ENCODE assay signal across 22 cellular contexts in the genomic region with DNA sequence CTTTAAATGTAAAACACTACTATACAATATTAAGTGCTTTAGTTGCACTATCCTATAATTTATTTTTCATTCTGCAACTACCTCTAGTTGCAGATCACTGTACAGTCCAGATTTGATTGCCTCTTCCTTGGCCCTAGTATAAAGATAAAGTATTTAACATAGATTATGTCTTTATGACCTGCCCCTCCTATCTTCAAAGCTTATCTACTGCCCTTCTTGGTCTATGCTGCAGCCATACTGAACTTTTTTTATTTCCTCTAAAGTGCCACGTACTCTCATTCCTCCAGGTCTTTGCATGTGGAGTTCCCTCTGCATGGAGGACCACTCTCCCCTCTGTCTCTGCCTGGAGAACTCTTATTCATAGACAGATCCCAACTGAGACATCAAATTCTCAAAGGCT.
A peak's percentile ranks its signal among the peaks of the same experiment; 100 is the strongest.
DNase-seq lines count a peak whose midpoint lies in the region; ATAC-seq, FAIRE-seq and TF ChIP-seq lines count a peak whose summit lies in the region.
"Had no signal": no experiment of that assay in that cellular context is flagged by ENCODE, and none has a peak within 500 bp of the region (broad histone marks: within the 10 kb centered on the region; RNA-seq: fewer than 3 reads in every experiment).

No MANE protein-coding gene starts in this region.

- peaks cover 39% of the 10 kb centered on the region for H3K79me2 ChIP-seq in astrocyte (ENCODE audit: insufficient read depth, low read length)

- intact Hi-C loops in Caco-2 (cut with micrococcal nuclease; ENCODE audit: unreplicated experiment): no loop called here
- intact Hi-C loops in mucosa of descending colon (cut with DNase I, micrococcal nuclease): no loop called here
- intact Hi-C loops in activated CD8-positive, alpha-beta T cell treated with anti-CD3 and anti-CD28 coated beads for 36 hours (cut with micrococcal nuclease): no loop called here
- intact Hi-C loops in thyroid gland (cut with DNase I): no loop called here

- H3K27me3 ChIP-seq in Caco-2 (replicated peaks; ENCODE audit: control insufficient read depth, insufficient read depth, low read length): no peaks in the 10 kb centered on the region
- H3K27me3 ChIP-seq in astrocyte (ENCODE audit: insufficient read depth, low read length): no peaks in the 10 kb centered on the region
- no peaks in the 10 kb centered on the region for H3K27me3 ChIP-seq in small intestine (ENCODE audit: control insufficient read depth in 2 of 2, insufficient read depth in 2 of 2, low read length in 2 of 2)
- no peaks in the 10 kb centered on the region for H3K27me3 ChIP-seq in thyroid gland

- H3K36me3 ChIP-seq in Caco-2 (ENCODE audit: control insufficient read depth, insufficient read depth, low read length) (no peaks in the 10 kb centered on the region), astrocyte (ENCODE audit: insufficient read depth, low read length) (no peaks in the 10 kb centered on the region), mucosa of descending colon (ENCODE audit: low read depth) (no peaks in the 10 kb centered on the region), small intestine (ENCODE audit: control insufficient read depth in 2 of 2, insufficient read depth in 2 of 2, low read length in 2 of 2) (no peaks in the 10 kb centered on the region), thyroid gland (no peaks in the 10 kb centered on the region)
- H3K36me3 ChIP-seq: HAP-1 had no signal

- no TSS peak for BruUV-seq in Caco-2 (replicated peaks; lab: Mats Ljungman, UMichigan)

- H3K27ac Mint-ChIP-seq in Caco-2 (ENCODE audit: unreplicated experiment) (peak overlapping the region; percentile 57), astrocyte (ENCODE audit: unreplicated experiment) (peak overlapping the region; percentile 50)
- no peak overlapping the region for H3K27ac Mint-ChIP-seq in activated CD8-positive, alpha-beta T cell treated with anti-CD3 and anti-CD28 coated beads for 36 hours
- H3K27ac Mint-ChIP-seq: CD4-positive, alpha-beta T cell; IgD-negative memory B cell had no signal

- DNase-seq in Caco-2 (no peak), astrocyte (ENCODE audit: low read depth) (no peak), mucosa of descending colon (no peak), small intestine (peak; percentile 72), occipital lobe (lab: John Stamatoyannopoulos, UW) (no peak), thyroid gland (no peak)
- no peak for DNase-seq in activated CD8-positive, alpha-beta T cell treated with anti-CD3 and anti-CD28 coated beads for 36 hours
- DNase-seq: AML-193; CD4-positive, alpha-beta T cell; DMS153; DMS79; GDM1; GM23248 had no signal

- H3K4me3 Mint-ChIP-seq in Caco-2 (ENCODE audit: unreplicated experiment) (peak overlapping the region; percentile 6), astrocyte (ENCODE audit: unreplicated experiment) (no peak overlapping the region)
- H3K4me3 Mint-ChIP-seq in activated CD8-positive, alpha-beta T cell treated with anti-CD3 and anti-CD28 coated beads for 36 hours: no peak overlapping the region
- H3K4me3 Mint-ChIP-seq: CD4-positive, alpha-beta T cell; IgD-negative memory B cell had no signal

- H3K4me2 ChIP-seq in astrocyte (ENCODE audit: low read length): no peak overlapping the region
- H3K4me2 ChIP-seq: A549 had no signal

- 25 to 68% (median 41%) methylated on average over 1 of the region's 1 CpG for WGBS in small intestine, 3 donors
- WGBS in thyroid gland, 2 donors: 95 to 100% methylated on average over 1 of the region's 1 CpG

- no peaks in the 10 kb centered on the region for H3K36me3 Mint-ChIP-seq in Caco-2 (ENCODE audit: insufficient read depth, unreplicated experiment)
- no peaks in the 10 kb centered on the region for H3K36me3 Mint-ChIP-seq in astrocyte (ENCODE audit: low read depth, unreplicated experiment)
- H3K36me3 Mint-ChIP-seq in activated CD8-positive, alpha-beta T cell treated with anti-CD3 and anti-CD28 coated beads for 36 hours (ENCODE audit: low read depth): no peaks in the 10 kb centered on the region
- H3K36me3 Mint-ChIP-seq: IgD-negative memory B cell had no signal

- H3K27me3 Mint-ChIP-seq in Caco-2 (ENCODE audit: insufficient read depth, unreplicated experiment) (no peaks in the 10 kb centered on the region), astrocyte (ENCODE audit: low read depth, unreplicated experiment) (no peaks in the 10 kb centered on the region)
- H3K27me3 Mint-ChIP-seq in activated CD8-positive, alpha-beta T cell treated with anti-CD3 and anti-CD28 coated beads for 36 hours: no peaks in the 10 kb centered on the region
- H3K27me3 Mint-ChIP-seq: CD4-positive, alpha-beta T cell; IgD-negative memory B cell had no signal

- H3K9ac ChIP-seq in astrocyte (ENCODE audit: low read length): no peak overlapping the region
- H3K9ac ChIP-seq: GM23248 had no signal

- no peak for TF ChIP-seq POLR2A in thyroid gland (IDR thresholded peaks at IDR 0.05)

- H2AFZ ChIP-seq in astrocyte (ENCODE audit: low read depth, low read length): no peak overlapping the region
- H2AFZ ChIP-seq: GM23248 had no signal

- FAIRE-seq in astrocyte (lab: Jason Lieb, UNC) (no peak), small intestine (lab: Jason Lieb, UNC) (no peak)
- FAIRE-seq: A549, GM12892, GM18507, HTR-8/SVneo had no signal

- H3K9me3 ChIP-seq in Caco-2 (no peaks in the 10 kb centered on the region), astrocyte (ENCODE audit: insufficient read depth, low read depth, low read length) (no peaks in the 10 kb centered on the region), mucosa of descending colon (no peaks in the 10 kb centered on the region), small intestine (ENCODE audit: control insufficient read depth, low read depth) (no peaks in the 10 kb centered on the region), thyroid gland (no peaks in the 10 kb centered on the region)
- H3K9me3 ChIP-seq: A549, HAP-1 had no signal

- POLR2A ChIA-PET in Caco-2 (lab: Charles Lee): no interaction called here
- POLR2A ChIA-PET in activated CD8-positive, alpha-beta T cell treated with anti-CD3 and anti-CD28 coated beads for 36 hours (lab: Charles Lee): no interaction called here

- H3K27ac ChIP-seq in astrocyte (ENCODE audit: low read depth, low read length) (no peak overlapping the region), small intestine (ENCODE audit: low read depth in 1 of 2, low read length in 1 of 2) (no peak overlapping the region), thyroid gland (no peak overlapping the region)
- H3K27ac ChIP-seq: 22Rv1, A549, C4-2B, GM23248 had no signal

- H3K4me1 Mint-ChIP-seq in Caco-2 (ENCODE audit: low read depth, unreplicated experiment): peaks cover 39% of the 10 kb centered on the region
- peaks cover 49% of the 10 kb centered on the region for H3K4me1 Mint-ChIP-seq in astrocyte (ENCODE audit: low read depth, unreplicated experiment)
- H3K4me1 Mint-ChIP-seq in activated CD8-positive, alpha-beta T cell treated with anti-CD3 and anti-CD28 coated beads for 36 hours (ENCODE audit: low read depth): peaks cover 5% of the 10 kb centered on the region
- H3K4me1 Mint-ChIP-seq: IgD-negative memory B cell had no signal

- ATAC-seq in mucosa of descending colon (peak; percentile 95), GM19455 (IDR thresholded peaks at IDR 0.05; ENCODE audit: unreplicated experiment) (no peak)
- no peak for ATAC-seq in activated CD8-positive, alpha-beta T cell treated with anti-CD3 and anti-CD28 coated beads for 36 hours
- ATAC-seq: A549 had no signal

- no peak overlapping the region for H3K4me3 ChIP-seq in Caco-2 (ENCODE audit: low read depth, low read length)
- no peak overlapping the region for H3K4me3 ChIP-seq in astrocyte (ENCODE audit: insufficient read depth, low read depth, low read length)
- H3K4me3 ChIP-seq in mucosa of descending colon: no peak overlapping the region
- no peak overlapping the region for H3K4me3 ChIP-seq in small intestine (ENCODE audit: low read depth in 1 of 2, low read length in 2 of 2)
- H3K4me3 ChIP-seq in thyroid gland (replicated peaks in 1 of 3): no peak overlapping the region
- H3K4me3 ChIP-seq: A549, GM23248, HAP-1 had no signal

- peaks cover 26% of the 10 kb centered on the region for H3K4me1 ChIP-seq in Caco-2
- peaks cover 7% of the 10 kb centered on the region for H3K4me1 ChIP-seq in astrocyte (ENCODE audit: insufficient read depth, low read length)
- peaks cover 6% of the 10 kb centered on the region for H3K4me1 ChIP-seq in mucosa of descending colon (ENCODE audit: low read depth)
- H3K4me1 ChIP-seq in small intestine (ENCODE audit: control insufficient read depth in 2 of 2, insufficient read depth in 1 of 2, low read depth in 1 of 2, low read length in 1 of 2): peaks cover 2 to 3% of the 10 kb centered on the region in 2 donors
- no peaks in the 10 kb centered on the region for H3K4me1 ChIP-seq in thyroid gland
- H3K4me1 ChIP-seq: HAP-1 had no signal

- peaks cover 33% of the 10 kb centered on the region for H4K20me1 ChIP-seq in astrocyte (ENCODE audit: insufficient read depth, low read length)

- TF ChIP-seq CTCF in Caco-2 (IDR thresholded peaks at IDR 0.05; ENCODE audit: insufficient read depth in 1 of 2, low read depth in 1 of 2, low read length in 1 of 2, severe bottlenecking in 1 of 2, unreplicated experiment in 1 of 2) (no peak), astrocyte (IDR thresholded peaks at IDR 0.05; ENCODE audit: insufficient read depth, low read depth, low read length) (no peak), mucosa of descending colon (IDR thresholded peaks at IDR 0.05) (no peak), thyroid gland (IDR thresholded peaks at IDR 0.05) (no peak)
- TF ChIP-seq CTCF in activated CD8-positive, alpha-beta T cell treated with anti-CD3 and anti-CD28 coated beads for 36 hours (IDR thresholded peaks at IDR 0.05): no peak

- CTCF ChIA-PET in Caco-2 (lab: Charles Lee): no interaction called here
- CTCF ChIA-PET in activated CD8-positive, alpha-beta T cell treated with anti-CD3 and anti-CD28 coated beads for 36 hours (lab: Charles Lee): no interaction called here

- no peaks in the 10 kb centered on the region for H3K9me3 Mint-ChIP-seq in Caco-2 (ENCODE audit: unreplicated experiment)
- no peaks in the 10 kb centered on the region for H3K9me3 Mint-ChIP-seq in astrocyte (ENCODE audit: unreplicated experiment)
- H3K9me3 Mint-ChIP-seq in activated CD8-positive, alpha-beta T cell treated with anti-CD3 and anti-CD28 coated beads for 36 hours: no peaks in the 10 kb centered on the region
- H3K9me3 Mint-ChIP-seq: CD4-positive, alpha-beta T cell; IgD-negative memory B cell had no signal
